Comparison of ENCODE assay signal across 9 cellular contexts in genomic region chr10:97612386-97612785, GRCh38. TPM values are rescaled to one million over a fixed set of nuclear protein-coding genes. Genes with fewer than 3 reads are reported as not detected.
DNase-seq lines count a peak whose midpoint lies in the region; ATAC-seq and TF ChIP-seq lines count a peak whose summit lies in the region.
"Had no signal": no experiment of that assay in that cellular context is flagged by ENCODE, and none has a peak within 500 bp of the region (broad histone marks: within the 10 kb centered on the region; RNA-seq: fewer than 3 reads in every experiment).

No MANE protein-coding gene starts in this region.

- H3K36me3 ChIP-seq in gastroesophageal sphincter (peaks cover 0 to 30% of the 10 kb centered on the region in 2 donors), gastrocnemius medialis (no peaks in the 10 kb centered on the region)

- no peaks in the 10 kb centered on the region for H3K27me3 Mint-ChIP-seq in activated naive CD4-positive, alpha-beta T cell treated with anti-CD3 and anti-CD28 coated beads for 36 hours (ENCODE audit: low read depth)
- H3K27me3 Mint-ChIP-seq: activated naive CD8-positive, alpha-beta T cell had no signal

- no peaks in the 10 kb centered on the region for H3K9me3 ChIP-seq in gastroesophageal sphincter
- no peaks in the 10 kb centered on the region for H3K9me3 ChIP-seq in gastrocnemius medialis

- intact Hi-C loops in gastrocnemius medialis (cut with DNase I; ENCODE audit: low total_unique reads), result loop anchor here (1.0 kb wide), 2 partner anchors 40 to 149 kb away; partner anchors contain the start of gene ANKRD2
- intact Hi-C loops in activated naive CD4-positive, alpha-beta T cell treated with anti-CD3 and anti-CD28 coated beads for 36 hours (cut with micrococcal nuclease), result loop anchor here (2.0 kb wide), 1 partner anchor 40 kb away; the partner anchor contains the start of gene ANKRD2

- no peaks in the 10 kb centered on the region for H3K4me1 Mint-ChIP-seq in activated naive CD4-positive, alpha-beta T cell treated with anti-CD3 and anti-CD28 coated beads for 36 hours (ENCODE audit: low read depth)

- no peak overlapping the region for H3K27ac Mint-ChIP-seq in activated naive CD4-positive, alpha-beta T cell treated with anti-CD3 and anti-CD28 coated beads for 36 hours
- H3K27ac Mint-ChIP-seq: activated naive CD8-positive, alpha-beta T cell had no signal

- peaks cover 0 to 7% (median 3%) of the 10 kb centered on the region in 3 donors for H3K4me1 ChIP-seq in gastroesophageal sphincter
- H3K4me1 ChIP-seq in gastrocnemius medialis, result peaks cover 21 to 24% of the 10 kb centered on the region in 2 donors

- H3K27me3 ChIP-seq in gastroesophageal sphincter (no peaks in the 10 kb centered on the region), gastrocnemius medialis (no peaks in the 10 kb centered on the region)

- H3K9me3 Mint-ChIP-seq in activated naive CD4-positive, alpha-beta T cell treated with anti-CD3 and anti-CD28 coated beads for 36 hours, result no peaks in the 10 kb centered on the region

- no peak for TF ChIP-seq POLR2A in gastroesophageal sphincter (IDR thresholded peaks at IDR 0.05)
- no peak for TF ChIP-seq POLR2A in gastrocnemius medialis (IDR thresholded peaks at IDR 0.05)

- peak; percentile 76 for DNase-seq in A172 (ENCODE audit: low spot score)
- peak; percentile 38 for DNase-seq in GM20000 (ENCODE audit: low spot score)
- peak; percentile 68 for DNase-seq in SK-MEL-5 (ENCODE audit: low read depth, low spot score)
- DNase-seq in gastrocnemius medialis, result peak in 1 of 2 donors; percentile 55
- DNase-seq in activated naive CD4-positive, alpha-beta T cell treated with anti-CD3 and anti-CD28 coated beads for 36 hours, result no peak

- H3K27ac ChIP-seq in gastroesophageal sphincter (peak overlapping the region in 2 of 4 donors; percentile 24 to 27), gastrocnemius medialis (peak overlapping the region in 3 of 4 donors; percentile 33 to 51 (median 41))

- TF ChIP-seq CTCF in GM20000 (IDR thresholded peaks at IDR 0.05; ENCODE audit: extremely low read depth, missing control alignments), result no peak
- TF ChIP-seq CTCF in gastroesophageal sphincter (IDR thresholded peaks at IDR 0.05), result peak; percentile 38 to 77 (median 66)
- TF ChIP-seq CTCF in gastrocnemius medialis (IDR thresholded peaks at IDR 0.05 in 4 of 5, conservative IDR thresholded peaks at IDR 0.05 in 1 of 5), result peak; percentile 59 to 73 (median 66)

- CTCF ChIA-PET in activated naive CD4-positive, alpha-beta T cell treated with anti-CD3 and anti-CD28 coated beads for 36 hours (lab: Charles Lee), result interaction anchor here (1.3 to 1.6 kb wide), 2 partner anchors 41 to 139 kb away, joined by 3 to 8 read pairs; no protein-coding TSS in a partner anchor

- peak; percentile 92 for ATAC-seq in gastroesophageal sphincter
- peak; percentile 91 to 95 for ATAC-seq in gastrocnemius medialis
- no peak for ATAC-seq in HG03520 (IDR thresholded peaks at IDR 0.05; ENCODE audit: unreplicated experiment)
- ATAC-seq in HG03025 (IDR thresholded peaks at IDR 0.05; ENCODE audit: low FRiP score, unreplicated experiment), result no peak

- H3K4me3 ChIP-seq in gastroesophageal sphincter (no peak overlapping the region), gastrocnemius medialis (no peak overlapping the region)

- in situ Hi-C loops in SK-MEL-5 (cut with HindIII; ENCODE audit: low pct_unique_long_range_greater_than_20kb, low sequenced_read_pairs) (no loop called here), gastrocnemius medialis (cut with MboI; ENCODE audit: low sequenced_read_pairs in 4 of 4) (loop anchor here in 3 of 4 donors (5.0 to 10.0 kb wide), 2 partner anchors 40 to 148 kb away; partner anchors contain the start of gene ANKRD2 (in 3 of the 3))

- no peak overlapping the region for H3K4me3 Mint-ChIP-seq in activated naive CD4-positive, alpha-beta T cell treated with anti-CD3 and anti-CD28 coated beads for 36 hours
- H3K4me3 Mint-ChIP-seq: activated naive CD8-positive, alpha-beta T cell had no signal

- no peak for TF ChIP-seq EP300 in gastroesophageal sphincter (IDR thresholded peaks at IDR 0.05)

- H3K36me3 Mint-ChIP-seq in activated naive CD4-positive, alpha-beta T cell treated with anti-CD3 and anti-CD28 coated beads for 36 hours (ENCODE audit: low read depth), result no peaks in the 10 kb centered on the region

- WGBS in gastroesophageal sphincter (ENCODE audit: low coverage in 1 of 2), 2 donors, result 0 to 12% methylated on average over 2 of the region's 2 CpGs

RNA-seq across cellular contexts. Expression of gene MORN4, which starts 20.9 kb away (rescaled TPM):
- total RNA-seq in A172 (2014; rRNA removed; shearing (Covaris generic)), result 6.2 and 10.0 TPM in 2 replicates
- 3.5 and 4.4 TPM in 2 replicates for total RNA-seq in SK-MEL-5 (2014; rRNA removed; shearing (Covaris generic))
- polyA plus RNA-seq in SK-MEL-5 (2015; cell fraction: cytosol; rRNA removed), result 6.0 and 8.8 TPM in 2 replicates
- 2.4 and 2.5 TPM in 2 replicates for polyA plus RNA-seq in SK-MEL-5 (2015; cell fraction: nucleus; rRNA removed)
- 10 to 100 TPM in 1 of 4 donors, 1 to 10 TPM in 3; 1.2 to 10.3 (median 2.9) TPM for total RNA-seq in gastroesophageal sphincter
- total RNA-seq in gastrocnemius medialis, result 1 to 10 TPM in 3 of 4 donors, under 1 TPM in 1; 0.51 to 8.7 (median 2.1) TPM
- 10 to 100 TPM; 10.7 TPM for total RNA-seq in activated naive CD4-positive, alpha-beta T cell treated with anti-CD3 and anti-CD28 coated beads for 36 hours

RNA-seq across cellular contexts. Expression of gene C10orf62, which starts 22.9 kb away (rescaled TPM):
- 0.38 TPM in 1 of 2 replicates, not detected in the other for total RNA-seq in A172 (2014; rRNA removed; shearing (Covaris generic))
- total RNA-seq in SK-MEL-5 (2014; rRNA removed; shearing (Covaris generic)), result not detected in 2 replicates
- polyA plus RNA-seq in SK-MEL-5 (2015; cell fraction: cytosol; rRNA removed), result 0.12 TPM in 1 of 2 replicates, not detected in the other
- polyA plus RNA-seq in SK-MEL-5 (2015; cell fraction: nucleus; rRNA removed), result 0.19 and 3.2 TPM in 2 replicates
- total RNA-seq in gastroesophageal sphincter, result not detected
- under 1 TPM in 2 of 4 donors, not detected in 2; 0.41 to 0.55 TPM for total RNA-seq in gastrocnemius medialis
- total RNA-seq in activated naive CD4-positive, alpha-beta T cell treated with anti-CD3 and anti-CD28 coated beads for 36 hours, result not detected

RNA-seq across cellular contexts. Expression of gene PI4K2A, which starts 28.1 kb away (rescaled TPM):
- total RNA-seq in A172 (2014; rRNA removed; shearing (Covaris generic)), result 31.7 and 32.1 TPM in 2 replicates
- total RNA-seq in SK-MEL-5 (2014; rRNA removed; shearing (Covaris generic)), result 15.0 and 15.3 TPM in 2 replicates
- polyA plus RNA-seq in SK-MEL-5 (2015; cell fraction: cytosol; rRNA removed), result 22.5 and 22.6 TPM in 2 replicates
- polyA plus RNA-seq in SK-MEL-5 (2015; cell fraction: nucleus; rRNA removed), result 7.3 and 8.1 TPM in 2 replicates
- 10 to 100 TPM; 14.8 to 25.8 (median 22.7) TPM for total RNA-seq in gastroesophageal sphincter
- 10 to 100 TPM; 16.1 to 18.5 (median 17.9) TPM for total RNA-seq in gastrocnemius medialis
- total RNA-seq in activated naive CD4-positive, alpha-beta T cell treated with anti-CD3 and anti-CD28 coated beads for 36 hours, result 1 to 10 TPM; 8.9 to 9.4 TPM

RNA-seq across cellular contexts. Expression of gene HOGA1, which starts 28.2 kb away (rescaled TPM):
- total RNA-seq in A172 (2014; rRNA removed; shearing (Covaris generic)), result 6.3 and 7.7 TPM in 2 replicates
- 2.1 and 3.9 TPM in 2 replicates for total RNA-seq in SK-MEL-5 (2014; rRNA removed; shearing (Covaris generic))
- 0.81 and 1.9 TPM in 2 replicates for polyA plus RNA-seq in SK-MEL-5 (2015; cell fraction: cytosol; rRNA removed)
- polyA plus RNA-seq in SK-MEL-5 (2015; cell fraction: nucleus; rRNA removed), result 2.7 and 3.9 TPM in 2 replicates
- total RNA-seq in gastroesophageal sphincter, result 1 to 10 TPM in 2 of 4 donors, under 1 TPM in 2; 0.62 to 2.5 (median 1.1) TPM
- total RNA-seq in gastrocnemius medialis, result 10 to 100 TPM in 1 of 4 donors, 1 to 10 TPM in 1, under 1 TPM in 2; 0.27 to 11.2 (median 4.1) TPM
- total RNA-seq in activated naive CD4-positive, alpha-beta T cell treated with anti-CD3 and anti-CD28 coated beads for 36 hours, result not detected

RNA-seq across cellular contexts. Expression of gene ANKRD2, which starts 39.8 kb away (rescaled TPM):
- 2.0 and 6.7 TPM in 2 replicates for total RNA-seq in A172 (2014; rRNA removed; shearing (Covaris generic))
- total RNA-seq in SK-MEL-5 (2014; rRNA removed; shearing (Covaris generic)), result not detected in 2 replicates
- not detected in 2 replicates for polyA plus RNA-seq in SK-MEL-5 (2015; cell fraction: cytosol; rRNA removed)
- polyA plus RNA-seq in SK-MEL-5 (2015; cell fraction: nucleus; rRNA removed), result 1.0 and 3.0 TPM in 2 replicates
- under 1 TPM in 1 of 4 donors, not detected in 3; 0.54 TPM for total RNA-seq in gastroesophageal sphincter
- total RNA-seq in gastrocnemius medialis, result 1,000 to 10,000 TPM in 1 of 4 donors, 100 to 1,000 TPM in 3; 105 to 1,024 (median 853) TPM
- under 1 TPM in 1 of 2 experiments, not detected in 1; 0.26 TPM for total RNA-seq in activated naive CD4-positive, alpha-beta T cell treated with anti-CD3 and anti-CD28 coated beads for 36 hours

Comparison
In these comparisons a context has a peak if more than half of its experiments do, and no peak if none do; other contexts are left out.
1. ATAC-seq: peak in gastroesophageal sphincter (single experiment) and gastrocnemius medialis (2 of 2); none in HG03520 (single experiment) and HG03025 (single experiment).